18 cellular contexts compared by ENCODE assay signal in genomic region chr3:169285057-169285990, GRCh38.
DNase-seq lines count a peak whose midpoint lies in the region; ATAC-seq and TF ChIP-seq lines count a peak whose summit lies in the region.
"Had no signal": no experiment of that assay in that cellular context is flagged by ENCODE, and none has a peak within 500 bp of the region (broad histone marks: within the 10 kb centered on the region; RNA-seq: fewer than 3 reads in every experiment).

No MANE protein-coding gene starts in this region.

- no peak for TF ChIP-seq POLR2A in heart left ventricle (IDR thresholded peaks at IDR 0.05)

- peak overlapping the region; percentile 75 for H3K27ac ChIP-seq in cardiac muscle cell
- peak overlapping the region in 3 of 12 donors; percentile 9 to 39 (median 20) for H3K27ac ChIP-seq in heart left ventricle
- H3K27ac ChIP-seq in hepatocyte, result peak overlapping the region; percentile 62
- no peak overlapping the region for H3K27ac ChIP-seq in neural progenitor cell
- H3K27ac ChIP-seq: parathyroid adenoma, skin epidermis had no signal

- 56 to 70% (median 58%) methylated on average over 10 of the region's 10 CpGs for WGBS in heart left ventricle, 4 donors
- 30% methylated on average over 10 of the region's 10 CpGs for WGBS in hepatocyte (ENCODE audit: low lambda C conversion rate, missing lambda C conversion rate)

- peak overlapping the region; percentile 23 for H2AFZ ChIP-seq in hepatocyte
- peak overlapping the region; percentile 64 for H2AFZ ChIP-seq in neural progenitor cell (replicated peaks)
- H2AFZ ChIP-seq: parathyroid adenoma had no signal

- H3K4me1 ChIP-seq in cardiac muscle cell (ENCODE audit: low read depth) (peaks cover 25% of the 10 kb centered on the region), heart left ventricle (peaks cover 0 to 18% (median 6%) of the 10 kb centered on the region in 12 donors), hepatocyte (ENCODE audit: insufficient read depth) (peaks cover 40% of the 10 kb centered on the region), neural progenitor cell (peaks cover 58% of the 10 kb centered on the region)
- H3K4me1 ChIP-seq: parathyroid adenoma had no signal

- no peaks in the 10 kb centered on the region for H3K79me2 ChIP-seq in hepatocyte
- H3K79me2 ChIP-seq in neural progenitor cell (ENCODE audit: low read depth), result no peaks in the 10 kb centered on the region
- H3K79me2 ChIP-seq: parathyroid adenoma had no signal

- no peaks in the 10 kb centered on the region for H3K9me2 ChIP-seq in hepatocyte (replicated peaks; ENCODE audit: insufficient read depth)

- H3K9ac ChIP-seq in neural progenitor cell, result no peak overlapping the region
- H3K9ac ChIP-seq: parathyroid adenoma had no signal

- no peaks in the 10 kb centered on the region for H3K36me3 ChIP-seq in cardiac muscle cell
- no peaks in the 10 kb centered on the region for H3K36me3 ChIP-seq in heart left ventricle
- H3K36me3 ChIP-seq in hepatocyte (replicated peaks; ENCODE audit: insufficient read depth, low read depth), result no peaks in the 10 kb centered on the region
- H3K36me3 ChIP-seq in neural progenitor cell, result no peaks in the 10 kb centered on the region

- H3K4me3 ChIP-seq in cardiac muscle cell (no peak overlapping the region), heart left ventricle (peak overlapping the region in 1 of 12 donors; percentile 14), hepatocyte (no peak overlapping the region), neural progenitor cell (no peak overlapping the region)
- H3K4me3 ChIP-seq: skin epidermis had no signal

- intact Hi-C loops in heart left ventricle (cut with DNase I) (loop anchor here in 2 of 10 donors (10.0 kb wide), 2 partner anchors 61 to 379 kb away; partner anchors contain the start of gene MECOM (in 1 of the 2)), natural killer cell (cut with micrococcal nuclease) (no loop called here)

- TF ChIP-seq CTCF in cardiac muscle cell (IDR thresholded peaks at IDR 0.05; ENCODE audit: low read depth, low read length) (no peak), heart left ventricle (IDR thresholded peaks at IDR 0.05) (no peak), hepatocyte (IDR thresholded peaks at IDR 0.05; ENCODE audit: poor library complexity) (no peak), neural progenitor cell (IDR thresholded peaks at IDR 0.05) (no peak), natural killer cell (IDR thresholded peaks at IDR 0.05) (no peak)

- H4K20me1 ChIP-seq in hepatocyte (ENCODE audit: insufficient read depth, poor library complexity, severe bottlenecking) (no peaks in the 10 kb centered on the region), neural progenitor cell (ENCODE audit: low read depth) (no peaks in the 10 kb centered on the region)

- DNase-seq in cardiac muscle cell (ENCODE audit: low read depth in 1 of 2, low spot score in 1 of 2) (peak; percentile 51 to 71), heart left ventricle (no peak), hepatocyte (ENCODE audit: low spot score) (no peak), neural progenitor cell (ENCODE audit: low spot score) (no peak), NK-92 (lab: John Stamatoyannopoulos, UW; ENCODE audit: unreplicated experiment) (no peak), natural killer cell (no peak), HCEC 1CT (no peak)
- DNase-seq: CD4-positive, CD25-positive, alpha-beta regulatory T cell; cerebellar nuclear complex; effector memory CD8-positive, alpha-beta T cell; hypothalamus; NCI-H446 treated with DMSO at 0.1 percent for 48 hours; RPMI8226; stimulated activated CD4-positive, alpha-beta T cell treated with anti-CD3 and anti-CD28 coated beads, Interleukin-4, amount 100 ng/mL, for 4 hours; T-cell had no signal

- no peaks in the 10 kb centered on the region for H3K27me3 ChIP-seq in cardiac muscle cell
- no peaks in the 10 kb centered on the region for H3K27me3 ChIP-seq in heart left ventricle
- H3K27me3 ChIP-seq in hepatocyte, result no peaks in the 10 kb centered on the region
- no peaks in the 10 kb centered on the region for H3K27me3 ChIP-seq in neural progenitor cell

- H3K36me3 Mint-ChIP-seq in neural progenitor cell (peaks cover 1% of the 10 kb centered on the region), natural killer cell (no peaks in the 10 kb centered on the region)
- H3K36me3 Mint-ChIP-seq: CD4-positive, CD25-positive, alpha-beta regulatory T cell; T-cell had no signal

- H3K4me2 ChIP-seq in hepatocyte (peak overlapping the region; percentile 73), neural progenitor cell (peak overlapping the region; percentile 17)

- peaks cover 40% of the 10 kb centered on the region for H3K4me1 Mint-ChIP-seq in neural progenitor cell
- no peaks in the 10 kb centered on the region for H3K4me1 Mint-ChIP-seq in natural killer cell
- H3K4me1 Mint-ChIP-seq: CD4-positive, CD25-positive, alpha-beta regulatory T cell; T-cell had no signal

- H3K9me3 Mint-ChIP-seq in neural progenitor cell (no peaks in the 10 kb centered on the region), natural killer cell (no peaks in the 10 kb centered on the region)
- H3K9me3 Mint-ChIP-seq: T-cell had no signal

- H3K9me3 ChIP-seq in cardiac muscle cell (ENCODE audit: low read depth) (no peaks in the 10 kb centered on the region), heart left ventricle (no peaks in the 10 kb centered on the region), hepatocyte (ENCODE audit: low read depth) (no peaks in the 10 kb centered on the region), neural progenitor cell (ENCODE audit: low read depth) (no peaks in the 10 kb centered on the region)

- no peak for ATAC-seq in heart left ventricle
- ATAC-seq in natural killer cell, result no peak
- no peak for ATAC-seq in GM18519 (IDR thresholded peaks at IDR 0.05; ENCODE audit: low FRiP score, unreplicated experiment)
- ATAC-seq: effector memory CD8-positive, alpha-beta T cell; T-cell had no signal

- no peak overlapping the region for H3K4me3 Mint-ChIP-seq in neural progenitor cell
- H3K4me3 Mint-ChIP-seq in natural killer cell, result no peak overlapping the region
- H3K4me3 Mint-ChIP-seq: CD4-positive, CD25-positive, alpha-beta regulatory T cell; effector memory CD8-positive, alpha-beta T cell; T-cell had no signal

- H3K27ac Mint-ChIP-seq in neural progenitor cell, result peak overlapping the region; percentile 90
- no peak overlapping the region for H3K27ac Mint-ChIP-seq in natural killer cell
- H3K27ac Mint-ChIP-seq: CD4-positive, CD25-positive, alpha-beta regulatory T cell; effector memory CD8-positive, alpha-beta T cell; T-cell had no signal

- H3K27me3 Mint-ChIP-seq in neural progenitor cell (ENCODE audit: insufficient read depth, low read depth) (no peaks in the 10 kb centered on the region), natural killer cell (ENCODE audit: low read depth in 2 of 2) (no peaks in the 10 kb centered on the region)
- H3K27me3 Mint-ChIP-seq: CD4-positive, CD25-positive, alpha-beta regulatory T cell; effector memory CD8-positive, alpha-beta T cell had no signal

- H3F3A ChIP-seq in neural progenitor cell (ENCODE audit: low read depth), result peaks cover 15% of the 10 kb centered on the region

Comparison
In these comparisons a context has a peak if more than half of its experiments do, and no peak if none do; other contexts are left out.
1. DNase-seq: peak in cardiac muscle cell (2 of 2); none in heart left ventricle (0 of 5), hepatocyte (single experiment), neural progenitor cell (single experiment), NK-92 (single experiment), natural killer cell (single experiment) and HCEC 1CT (single experiment).